1 cellular context compared by ENCODE assay signal in genomic region chr1:6505367-6506209, GRCh38.
TF ChIP-seq lines count a peak whose summit lies in the region.

No MANE protein-coding gene starts in this region.

TF ChIP-seq in HepG2, 621 proteins besides CTCF, POLR2A, EP300 and RAD21 (continued from another document):
- TF ChIP-seq MNT (IDR thresholded peaks at IDR 0.05), result no peak
- TF ChIP-seq ZNF746 (CRISPR knock-in tag; IDR thresholded peaks at IDR 0.05), result no peak
- TF ChIP-seq ZNF24 (IDR thresholded peaks at IDR 0.05), result no peak
- no peak for TF ChIP-seq SPEN (CRISPR knock-in tag; IDR thresholded peaks at IDR 0.05; ENCODE audit: low read depth)
- TF ChIP-seq TFDP2 (CRISPR knock-in tag; IDR thresholded peaks at IDR 0.05), result no peak
- TF ChIP-seq ZNF407 (CRISPR knock-in tag; IDR thresholded peaks at IDR 0.05; ENCODE audit: not compliant biosample characterization), result no peak
- TF ChIP-seq SRSF4 (IDR thresholded peaks at IDR 0.05; ENCODE audit: low read depth, low read length, poor library complexity, severe bottlenecking), result no peak
- no peak for TF ChIP-seq ELF1 (CRISPR knock-in tag; IDR thresholded peaks at IDR 0.05)
- no peak for TF ChIP-seq PRDM10 (CRISPR knock-in tag; IDR thresholded peaks at IDR 0.05; ENCODE audit: low read depth)
- TF ChIP-seq ZKSCAN5 (CRISPR knock-in tag; IDR thresholded peaks at IDR 0.05), result no peak
- TF ChIP-seq ELF4 (CRISPR knock-in tag; IDR thresholded peaks at IDR 0.05; ENCODE audit: borderline replicate concordance), result no peak
- no peak for TF ChIP-seq ZNF34 (CRISPR knock-in tag; IDR thresholded peaks at IDR 0.05; ENCODE audit: borderline replicate concordance)
- no peak for TF ChIP-seq ZFP36L1 (CRISPR knock-in tag; IDR thresholded peaks at IDR 0.05)
- peak; percentile 84 for TF ChIP-seq ZNF629 (CRISPR knock-in tag; conservative IDR thresholded peaks at IDR 0.05)
